Comparison of ENCODE assay signal across 37 cellular contexts in the genomic region with DNA sequence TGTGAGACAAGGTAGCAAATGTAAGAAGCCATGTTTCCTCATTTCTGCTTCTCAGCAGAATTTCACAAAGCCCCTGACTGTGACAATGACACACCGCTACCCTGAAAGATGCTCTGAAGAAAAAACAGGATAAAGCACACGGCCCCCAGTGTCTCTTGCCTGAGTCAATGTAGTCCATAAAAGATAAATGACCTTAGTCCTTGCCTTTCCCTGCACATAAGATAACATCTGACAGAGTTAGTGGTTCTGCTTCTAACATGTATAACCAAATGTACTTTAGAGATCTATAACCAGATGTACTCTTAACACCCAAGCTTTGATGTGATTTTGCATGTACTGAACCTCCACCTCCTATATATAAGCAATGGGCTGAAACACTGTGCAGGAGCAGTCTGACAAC. TPM values are rescaled to one million over a fixed set of nuclear protein-coding genes. Genes with fewer than 3 reads are reported as not detected.
"Had no signal": no experiment of that assay in that cellular context is flagged by ENCODE, and none has a peak within 500 bp of the region (broad histone marks: within the 10 kb centered on the region; RNA-seq: fewer than 3 reads in every experiment).

No MANE protein-coding gene starts in this region.

- H3K27me3 Mint-ChIP-seq: progenitor cell of endocrine pancreas; stimulated activated memory B cell treated with anti-CD40 and anti-IgM and Interleukin-4, amounts not matched to agents 10 μg/mL and 1 μg/mL and 100 μg/mL, for 72 hours; stimulated activated naive CD8-positive, alpha-beta T cell treated with anti-CD3 and anti-CD28 coated beads, Interleukin-15, amount 100 ng/mL, for 72 hours had no signal

- H3K36me3 Mint-ChIP-seq: immature natural killer cell; mesothelial cell of epicardium; naive B cell; natural killer cell; neural progenitor cell; stimulated activated memory B cell treated with anti-CD40 and anti-IgM and Interleukin-4, amounts not matched to agents 10 μg/mL and 1 μg/mL and 100 μg/mL, for 72 hours had no signal

- H3K4me3 ChIP-seq: left ventricle myocardium inferior, lung, neural progenitor cell, ovary, right atrium auricular region, right lobe of liver, smooth muscle cell, thyroid gland, transverse colon, upper lobe of left lung, vagina had no signal

- H3K9me3 Mint-ChIP-seq: immature natural killer cell; mesothelial cell of epicardium; naive B cell; natural killer cell; nephron progenitor cell; neural progenitor cell; stimulated activated memory B cell treated with anti-CD40 and anti-IgM and Interleukin-4, amounts not matched to agents 10 μg/mL and 1 μg/mL and 100 μg/mL, for 72 hours; stimulated activated naive CD8-positive, alpha-beta T cell treated with anti-CD3 and anti-CD28 coated beads, Interleukin-15, amount 100 ng/mL, for 72 hours had no signal

- H3K36me3 ChIP-seq: left ventricle myocardium inferior, neural progenitor cell, ovary, right atrium auricular region, right lobe of liver, thyroid gland, transverse colon, upper lobe of left lung, vagina had no signal

- H3K27ac ChIP-seq: left ventricle myocardium inferior, neural progenitor cell, ovary, right atrium auricular region, right lobe of liver, thyroid gland, transverse colon, upper lobe of left lung, vagina had no signal

- H3K4me3 Mint-ChIP-seq: immature natural killer cell; mesothelial cell of epicardium; naive B cell; natural killer cell; nephron progenitor cell; neural progenitor cell; stimulated activated memory B cell treated with anti-CD40 and anti-IgM and Interleukin-4, amounts not matched to agents 10 μg/mL and 1 μg/mL and 100 μg/mL, for 72 hours; stimulated activated naive CD8-positive, alpha-beta T cell treated with anti-CD3 and anti-CD28 coated beads, Interleukin-15, amount 100 ng/mL, for 72 hours had no signal

- H3K27ac Mint-ChIP-seq: immature natural killer cell; mesothelial cell of epicardium; naive B cell; natural killer cell; nephron progenitor cell; neural progenitor cell; progenitor cell of endocrine pancreas; stimulated activated memory B cell treated with anti-CD40 and anti-IgM and Interleukin-4, amounts not matched to agents 10 μg/mL and 1 μg/mL and 100 μg/mL, for 72 hours; stimulated activated naive CD8-positive, alpha-beta T cell treated with anti-CD3 and anti-CD28 coated beads, Interleukin-15, amount 100 ng/mL, for 72 hours had no signal

- H3K27me3 ChIP-seq: neural progenitor cell, ovary, right atrium auricular region, right lobe of liver, thyroid gland, transverse colon, upper lobe of left lung, vagina had no signal

- DNase-seq: hypothalamus; immature natural killer cell; kidney; left colon; left ventricle myocardium inferior; mesendoderm; naive B cell; natural killer cell; nephron progenitor cell; ovary; right lobe of liver; stimulated activated CD4-positive, alpha-beta T cell treated with anti-CD3 and anti-CD28 coated beads, Interleukin-1b, Interleukin-23, amount 100 ng/mL, for 48 hours; stimulated activated CD4-positive, alpha-beta T cell treated with anti-CD3 and anti-CD28 coated beads, Interleukin-2, amount 100 ng/mL, for 48 hours; stimulated activated CD4-positive, alpha-beta T cell treated with anti-CD3 and anti-CD28 coated beads, Interleukin-4, amount 100 ng/mL, for 4 hours; stimulated activated CD8-positive, alpha-beta memory T cell treated with anti-CD3 and anti-CD28 coated beads, Interleukin-4, amount 100 ng/mL, for 48 hours; stimulated activated naive CD4-positive, alpha-beta T cell treated with Interleukin-2 at 50 U/mL for 16 hours; stimulated activated naive CD8-positive, alpha-beta T cell treated with anti-CD3 and anti-CD28 coated beads, Interleukin-15, amount 100 ng/mL, for 72 hours; substantia nigra; thyroid gland; transverse colon; upper lobe of left lung had no signal

- ATAC-seq: left colon; natural killer cell; right lobe of liver; stimulated activated memory B cell treated with anti-CD40 and anti-IgM and Interleukin-4, amounts not matched to agents 10 μg/mL and 1 μg/mL and 100 μg/mL, for 72 hours; stimulated activated naive CD8-positive, alpha-beta T cell treated with anti-CD3 and anti-CD28 coated beads, Interleukin-15, amount 100 ng/mL, for 72 hours had no signal

RNA-seq across cellular contexts. Expression of gene PAX4, which starts 31.0 kb away (rescaled TPM):
- total RNA-seq: kidney, left ventricle myocardium inferior, lower leg skin, lung, mesothelial cell of epicardium, mononuclear cell, natural killer cell, omental fat pad, ovary, pulmonary artery endothelial cell, renal cortical epithelial cell, right atrium auricular region, right lobe of liver, skeletal muscle tissue, smooth muscle cell, temporal lobe, thyroid gland, upper lobe of left lung, urinary bladder, vagina had no signal
- polyA plus RNA-seq: immature natural killer cell, lung, ovary, smooth muscle cell, urinary bladder had no signal

RNA-seq across cellular contexts. Expression of gene FSCN3, which starts 55.5 kb away (rescaled TPM):
- total RNA-seq: left ventricle myocardium inferior, skeletal muscle tissue had no signal
- polyA plus RNA-seq: smooth muscle cell had no signal
